ENCODE assay signal across 1 cellular context in the genomic region with DNA sequence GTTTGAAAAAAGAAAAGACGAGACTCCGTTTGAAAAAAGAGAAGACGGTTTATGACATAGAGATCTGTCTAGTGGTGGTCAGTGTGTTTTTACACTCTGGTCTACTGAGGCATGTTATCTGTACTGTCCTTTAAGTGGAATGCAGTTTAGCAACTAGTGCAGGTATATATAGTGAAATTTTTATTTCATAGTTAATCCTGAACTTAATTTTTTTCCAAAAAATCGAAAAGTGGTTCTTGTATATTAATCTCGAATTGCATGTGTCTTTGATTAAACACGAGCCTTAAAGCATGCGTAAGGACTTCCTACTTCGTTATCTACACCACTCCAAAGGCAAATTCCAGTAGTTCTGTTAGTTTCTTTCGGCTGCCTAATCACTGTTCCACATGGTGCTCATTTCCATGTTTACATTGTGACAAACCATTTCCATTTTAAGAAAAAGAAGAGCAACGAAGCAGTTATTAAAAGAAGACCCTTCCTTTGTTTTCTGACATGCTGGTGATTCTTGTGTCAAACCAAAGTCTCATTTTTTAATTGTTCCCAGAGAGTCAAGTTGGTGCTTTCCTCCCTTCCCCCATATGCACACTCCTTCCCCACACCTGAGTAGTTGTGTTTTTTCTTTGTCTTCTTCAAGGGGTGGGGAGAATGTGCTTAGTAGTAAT.
TF ChIP-seq lines count a peak whose summit lies in the region.

No MANE protein-coding gene starts in this region.

TF ChIP-seq in IMR-90, 13 proteins besides CTCF, POLR2A, EP300 and RAD21 (continued from another document):
- TF ChIP-seq MAFK (IDR thresholded peaks at IDR 0.05; ENCODE audit: low read depth, low read length) = no peak
TF ChIP-seq in IMR-90: peak in this region for 1.
